ENCODE assay signal across 1 cellular context in the genomic region with DNA sequence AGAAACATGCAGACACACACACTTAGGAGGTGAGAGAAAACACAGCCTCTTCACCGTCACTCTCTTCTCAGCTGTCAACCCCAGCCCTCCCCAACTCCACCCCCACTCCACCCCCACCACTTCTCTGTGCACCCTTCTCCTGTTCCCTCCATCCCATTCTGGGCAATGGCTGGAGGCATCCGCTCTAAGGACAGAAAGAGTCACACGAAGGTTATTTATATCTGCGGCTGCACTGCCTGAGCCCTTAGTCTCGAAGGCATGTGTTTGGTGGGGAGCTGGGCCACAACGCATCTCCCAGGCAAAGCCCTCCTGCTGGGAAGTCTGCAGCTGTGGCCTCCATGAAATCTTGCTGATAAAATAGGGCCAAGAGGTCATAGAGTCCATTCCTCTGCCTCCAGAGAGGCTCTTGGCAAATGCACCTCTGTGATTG.
TF ChIP-seq lines count a peak whose summit lies in the region.

No MANE protein-coding gene starts in this region.

TF ChIP-seq in GM23338, 12 proteins besides CTCF, POLR2A, EP300 and RAD21 (continued from another document):
- TF ChIP-seq ZNF462 (CRISPR knock-in tag; IDR thresholded peaks at IDR 0.05) (no peak), NANOG (IDR thresholded peaks at IDR 0.05; ENCODE audit: borderline replicate concordance) (no peak), ZNF331 (CRISPR knock-in tag; IDR thresholded peaks at IDR 0.05; ENCODE audit: low read depth) (no peak), CREB1 (CRISPR knock-in tag; IDR thresholded peaks at IDR 0.05; ENCODE audit: low read depth) (no peak), STAT1 (IDR thresholded peaks at IDR 0.05; ENCODE audit: unreplicated experiment) (no peak)
- TF ChIP-seq, protein P1, sequence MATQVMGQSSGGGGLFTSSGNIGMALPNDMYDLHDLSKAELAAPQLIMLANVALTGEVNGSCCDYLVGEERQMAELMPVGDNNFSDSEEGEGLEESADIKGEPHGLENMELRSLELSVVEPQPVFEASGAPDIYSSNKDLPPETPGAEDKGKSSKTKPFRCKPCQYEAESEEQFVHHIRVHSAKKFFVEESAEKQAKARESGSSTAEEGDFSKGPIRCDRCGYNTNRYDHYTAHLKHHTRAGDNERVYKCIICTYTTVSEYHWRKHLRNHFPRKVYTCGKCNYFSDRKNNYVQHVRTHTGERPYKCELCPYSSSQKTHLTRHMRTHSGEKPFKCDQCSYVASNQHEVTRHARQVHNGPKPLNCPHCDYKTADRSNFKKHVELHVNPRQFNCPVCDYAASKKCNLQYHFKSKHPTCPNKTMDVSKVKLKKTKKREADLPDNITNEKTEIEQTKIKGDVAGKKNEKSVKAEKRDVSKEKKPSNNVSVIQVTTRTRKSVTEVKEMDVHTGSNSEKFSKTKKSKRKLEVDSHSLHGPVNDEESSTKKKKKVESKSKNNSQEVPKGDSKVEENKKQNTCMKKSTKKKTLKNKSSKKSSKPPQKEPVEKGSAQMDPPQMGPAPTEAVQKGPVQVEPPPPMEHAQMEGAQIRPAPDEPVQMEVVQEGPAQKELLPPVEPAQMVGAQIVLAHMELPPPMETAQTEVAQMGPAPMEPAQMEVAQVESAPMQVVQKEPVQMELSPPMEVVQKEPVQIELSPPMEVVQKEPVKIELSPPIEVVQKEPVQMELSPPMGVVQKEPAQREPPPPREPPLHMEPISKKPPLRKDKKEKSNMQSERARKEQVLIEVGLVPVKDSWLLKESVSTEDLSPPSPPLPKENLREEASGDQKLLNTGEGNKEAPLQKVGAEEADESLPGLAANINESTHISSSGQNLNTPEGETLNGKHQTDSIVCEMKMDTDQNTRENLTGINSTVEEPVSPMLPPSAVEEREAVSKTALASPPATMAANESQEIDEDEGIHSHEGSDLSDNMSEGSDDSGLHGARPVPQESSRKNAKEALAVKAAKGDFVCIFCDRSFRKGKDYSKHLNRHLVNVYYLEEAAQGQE (IDR thresholded peaks at IDR 0.05; ENCODE audit: unreplicated experiment), result no peak
- TF ChIP-seq, protein P2, sequence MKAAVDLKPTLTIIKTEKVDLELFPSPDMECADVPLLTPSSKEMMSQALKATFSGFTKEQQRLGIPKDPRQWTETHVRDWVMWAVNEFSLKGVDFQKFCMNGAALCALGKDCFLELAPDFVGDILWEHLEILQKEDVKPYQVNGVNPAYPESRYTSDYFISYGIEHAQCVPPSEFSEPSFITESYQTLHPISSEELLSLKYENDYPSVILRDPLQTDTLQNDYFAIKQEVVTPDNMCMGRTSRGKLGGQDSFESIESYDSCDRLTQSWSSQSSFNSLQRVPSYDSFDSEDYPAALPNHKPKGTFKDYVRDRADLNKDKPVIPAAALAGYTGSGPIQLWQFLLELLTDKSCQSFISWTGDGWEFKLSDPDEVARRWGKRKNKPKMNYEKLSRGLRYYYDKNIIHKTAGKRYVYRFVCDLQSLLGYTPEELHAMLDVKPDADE (IDR thresholded peaks at IDR 0.05), result no peak
TF ChIP-seq in GM23338: peak in this region for 0.
